In the genomic region with DNA sequence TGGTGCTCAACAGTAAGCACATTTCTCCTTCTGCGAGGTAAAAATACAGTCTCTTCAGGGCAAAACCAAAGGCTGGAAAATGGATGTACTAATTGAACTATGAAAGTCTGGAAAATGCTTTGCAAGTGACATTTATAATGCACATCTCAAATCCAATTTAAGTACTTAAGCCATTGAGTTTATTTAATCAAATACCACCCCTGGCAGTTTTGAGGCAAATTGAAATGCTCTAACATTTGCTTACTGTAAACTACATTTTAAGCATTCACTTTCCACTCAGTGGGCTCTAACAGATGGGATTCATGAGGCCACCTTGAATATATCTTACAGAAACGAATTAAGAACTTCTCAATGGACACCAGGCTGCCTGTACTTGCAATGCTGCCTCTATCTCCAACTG, we compare ENCODE assay signal across 19 cellular contexts.
DNase-seq lines count a peak whose midpoint lies in the region; ATAC-seq and TF ChIP-seq lines count a peak whose summit lies in the region.
"Had no signal": no experiment of that assay in that cellular context is flagged by ENCODE, and none has a peak within 500 bp of the region (broad histone marks: within the 10 kb centered on the region; RNA-seq: fewer than 3 reads in every experiment).

No MANE protein-coding gene starts in this region.

- H3K4me1 Mint-ChIP-seq in activated T-cell treated with anti-CD3 and anti-CD28 coated beads, Interleukin-2, amount 50 U/mL, for 72 hours (ENCODE audit: low read depth), result no peaks in the 10 kb centered on the region
- no peaks in the 10 kb centered on the region for H3K4me1 Mint-ChIP-seq in activated T-cell treated with anti-CD3 and anti-CD28 coated beads, Interleukin-2, amount 50 U/mL, for 24 hours (ENCODE audit: low read depth)
- H3K4me1 Mint-ChIP-seq: CD4-positive, alpha-beta memory T cell had no signal

- no peaks in the 10 kb centered on the region for H3K9me2 ChIP-seq in SK-N-SH

- H3K4me3 ChIP-seq in SK-N-SH (ENCODE audit: low read depth in 2 of 2, low read length in 1 of 2), result peak overlapping the region in 1 of 2 experiments; percentile 24; a peak in 1 of 4 replicates
- no peak overlapping the region for H3K4me3 ChIP-seq in vagina
- H3K4me3 ChIP-seq: BLaER1 had no signal

- TF ChIP-seq EP300 in SK-N-SH (IDR thresholded peaks at IDR 0.05; ENCODE audit: borderline replicate concordance in 1 of 2, low read depth in 1 of 2, low read length in 1 of 2), result peak in 1 of 2 experiments; percentile 86; a peak in 2 of 4 replicates

- H3K9me3 Mint-ChIP-seq in activated T-cell treated with anti-CD3 and anti-CD28 coated beads, Interleukin-2, amount 50 U/mL, for 72 hours, result no peaks in the 10 kb centered on the region
- no peaks in the 10 kb centered on the region for H3K9me3 Mint-ChIP-seq in activated T-cell treated with anti-CD3 and anti-CD28 coated beads, Interleukin-2, amount 50 U/mL, for 24 hours
- H3K9me3 Mint-ChIP-seq: CD14-positive monocyte; CD4-positive, alpha-beta memory T cell; CD8-positive, alpha-beta memory T cell had no signal

- no peaks in the 10 kb centered on the region for H3K27me3 Mint-ChIP-seq in activated T-cell treated with anti-CD3 and anti-CD28 coated beads, Interleukin-2, amount 50 U/mL, for 72 hours (ENCODE audit: low read depth)
- no peaks in the 10 kb centered on the region for H3K27me3 Mint-ChIP-seq in activated T-cell treated with anti-CD3 and anti-CD28 coated beads, Interleukin-2, amount 50 U/mL, for 24 hours
- H3K27me3 Mint-ChIP-seq: CD4-positive, alpha-beta memory T cell; CD4-positive, CD25-positive, alpha-beta regulatory T cell; CD8-positive, alpha-beta memory T cell had no signal

- peaks cover 0 to 4% of the 10 kb centered on the region in 2 donors for H3K36me3 Mint-ChIP-seq in activated T-cell treated with anti-CD3 and anti-CD28 coated beads, Interleukin-2, amount 50 U/mL, for 72 hours (ENCODE audit: insufficient read depth in 2 of 2)
- peaks cover 16% of the 10 kb centered on the region for H3K36me3 Mint-ChIP-seq in activated T-cell treated with anti-CD3 and anti-CD28 coated beads, Interleukin-2, amount 50 U/mL, for 24 hours (ENCODE audit: low read depth)

- no peaks in the 10 kb centered on the region for H4K20me1 ChIP-seq in SK-N-SH (ENCODE audit: insufficient read depth)
- H4K20me1 ChIP-seq: BLaER1 had no signal

- no peak overlapping the region for H3K4me2 ChIP-seq in SK-N-SH
- H3K4me2 ChIP-seq: BLaER1 had no signal

- TF ChIP-seq POLR2A in vagina (IDR thresholded peaks at IDR 0.05), result no peak

- peak overlapping the region; percentile 33 for H3K27ac Mint-ChIP-seq in activated T-cell treated with anti-CD3 and anti-CD28 coated beads, Interleukin-2, amount 50 U/mL, for 72 hours
- no peak overlapping the region for H3K27ac Mint-ChIP-seq in activated T-cell treated with anti-CD3 and anti-CD28 coated beads, Interleukin-2, amount 50 U/mL, for 24 hours
- H3K27ac Mint-ChIP-seq: CD14-positive monocyte; CD4-positive, CD25-positive, alpha-beta regulatory T cell; CD8-positive, alpha-beta memory T cell had no signal

- H3K4me1 ChIP-seq in SK-N-SH (ENCODE audit: control insufficient read depth in 1 of 2, insufficient read depth in 2 of 2, low read depth in 1 of 2, low read length in 1 of 2) (peaks cover 0 to 24% of the 10 kb centered on the region in 2 experiments; a peak in 2 of 4 replicates), vagina (no peaks in the 10 kb centered on the region)
- H3K4me1 ChIP-seq: BE2C, BLaER1 had no signal

- no peaks in the 10 kb centered on the region; the same call in 1 of the 2 replicates for H3K27me3 ChIP-seq in SK-N-SH (ENCODE audit: insufficient read depth)
- H3K27me3 ChIP-seq in vagina, result no peaks in the 10 kb centered on the region
- H3K27me3 ChIP-seq: BLaER1 had no signal

- no peaks in the 10 kb centered on the region for H3K36me3 ChIP-seq in SK-N-SH (replicated peaks in 1 of 2; ENCODE audit: control insufficient read depth in 1 of 2, insufficient read depth in 2 of 2, low read length in 1 of 2)
- H3K36me3 ChIP-seq in vagina, result no peaks in the 10 kb centered on the region
- H3K36me3 ChIP-seq: BE2C had no signal

- WGBS in SK-N-SH (ENCODE audit: low lambda C conversion rate), result 13% methylated on average over 2 of the region's 2 CpGs

- no peaks in the 10 kb centered on the region for H3F3A ChIP-seq in SK-N-SH (replicated peaks; ENCODE audit: insufficient read depth)

- POLR2A ChIA-PET in SK-N-SH (lab: Yijun Ruan, JAX), result no interaction called here

- TF ChIP-seq CTCF in SK-N-SH (IDR thresholded peaks at IDR 0.05), result no peak
- no peak for TF ChIP-seq CTCF in vagina (IDR thresholded peaks at IDR 0.05)

- intact Hi-C loops in vagina (cut with DNase I), result no loop called here

- H3K9me3 ChIP-seq in SK-N-SH (no peaks in the 10 kb centered on the region), vagina (no peaks in the 10 kb centered on the region)
- H3K9me3 ChIP-seq: BE2C, BLaER1, Caco-2 had no signal

- H3K9ac ChIP-seq in SK-N-SH, result no peak overlapping the region
- H3K9ac ChIP-seq: BLaER1 had no signal

- no peak; the same call in 1 of the 2 replicates for TF ChIP-seq RAD21 in SK-N-SH (IDR thresholded peaks at IDR 0.05; ENCODE audit: low read length)

- H3K27ac ChIP-seq in SK-N-SH (ENCODE audit: low read depth in 2 of 2, low read length in 1 of 2) (peak overlapping the region in 1 of 2 experiments; percentile 88; a peak in 2 of 4 replicates), vagina (no peak overlapping the region)
- H3K27ac ChIP-seq: BLaER1 had no signal

- H3K79me2 ChIP-seq in SK-N-SH (ENCODE audit: insufficient read depth), result no peaks in the 10 kb centered on the region

- ATAC-seq in activated T-cell treated with anti-CD3 and anti-CD28 coated beads, Interleukin-2, amount 50 U/mL, for 72 hours (replicated peaks in 1 of 2), result no peak

- H3K4me3 Mint-ChIP-seq in activated T-cell treated with anti-CD3 and anti-CD28 coated beads, Interleukin-2, amount 50 U/mL, for 72 hours, result no peak overlapping the region
- no peak overlapping the region for H3K4me3 Mint-ChIP-seq in activated T-cell treated with anti-CD3 and anti-CD28 coated beads, Interleukin-2, amount 50 U/mL, for 24 hours
- H3K4me3 Mint-ChIP-seq: CD14-positive monocyte; CD4-positive, alpha-beta memory T cell; CD4-positive, CD25-positive, alpha-beta regulatory T cell; CD8-positive, alpha-beta memory T cell had no signal

- no peak overlapping the region for H2AFZ ChIP-seq in SK-N-SH (ENCODE audit: low read depth)

- no peak for DNase-seq in activated T-cell treated with anti-CD3 and anti-CD28 coated beads, Interleukin-2, amount 50 U/mL, for 72 hours
- DNase-seq in activated T-cell treated with anti-CD3 and anti-CD28 coated beads, Interleukin-2, amount 50 U/mL, for 24 hours, result no peak
- DNase-seq in SK-N-SH (peak; percentile 63), left kidney (ENCODE audit: low read depth, low spot score) (peak; percentile 27), vagina (ENCODE audit: extremely low spot score in 2 of 2) (no peak)
- DNase-seq in activated CD8-positive, alpha-beta memory T cell treated with anti-CD3 and anti-CD28 coated beads for 24 hours, result no peak
- DNase-seq: 8988T; ACHN; BE2C; C1 segment of cervical spinal cord; Caco-2; Calu3; CD4-positive, alpha-beta memory T cell; CD4-positive, CD25-positive, alpha-beta regulatory T cell; CD8-positive, alpha-beta memory T cell; DMS79 treated with DMSO at 0.1 percent for 48 hours; GF-D8 had no signal

- CTCF ChIA-PET in SK-N-SH (lab: Yijun Ruan, JAX), result interaction anchor here (1.0 to 2.7 kb wide), 5 partner anchors 9 to 37 kb away, joined by 3 to 15 read pairs (median 5); no protein-coding TSS in a partner anchor

TF ChIP-seq in SK-N-SH, 30 proteins besides CTCF, POLR2A, EP300 and RAD21:
- TF ChIP-seq MXI1 (IDR thresholded peaks at IDR 0.05; ENCODE audit: low read depth, low read length) (peak; percentile 41; the same call in 1 of the 2 replicates), EZH2phosphoT487 (IDR thresholded peaks at IDR 0.05; ENCODE audit: borderline replicate concordance, low read depth) (no peak), CHD2 (IDR thresholded peaks at IDR 0.05; ENCODE audit: low read length, partially characterized antibody) (peak; percentile 63), RCOR1 (IDR thresholded peaks at IDR 0.05; ENCODE audit: low read length) (peak; percentile 81), GATA2 (CRISPR knock-in tag; IDR thresholded peaks at IDR 0.05) (0 out of 2 replicates have a peak, but pooled peaks have one; percentile 37), FOXM1 (IDR thresholded peaks at IDR 0.05; ENCODE audit: low read depth) (no peak)

Comparison
In these comparisons a context has a peak if more than half of its experiments do, and no peak if none do; other contexts are left out.
1. DNase-seq: peak in SK-N-SH (single experiment) and left kidney (single experiment); none in activated T-cell treated with anti-CD3 and anti-CD28 coated beads, Interleukin-2, amount 50 U/mL, for 72 hours (0 of 2), activated T-cell treated with anti-CD3 and anti-CD28 coated beads, Interleukin-2, amount 50 U/mL, for 24 hours (single experiment), vagina (0 of 2) and activated CD8-positive, alpha-beta memory T cell treated with anti-CD3 and anti-CD28 coated beads for 24 hours (single experiment).